30 cellular contexts compared by ENCODE assay signal in genomic region chr6:138685781-138686180, GRCh38.
"Had no signal": no experiment of that assay in that cellular context is flagged by ENCODE, and none has a peak within 500 bp of the region (broad histone marks: within the 10 kb centered on the region; RNA-seq: fewer than 3 reads in every experiment).

No MANE protein-coding gene starts in this region.

- H3K27me3 ChIP-seq: brain microvascular endothelial cell, gastrocnemius medialis, heart right ventricle had no signal

- H3K4me1 ChIP-seq: gastrocnemius medialis, heart right ventricle had no signal

- H3K4me3 ChIP-seq: gastrocnemius medialis, heart right ventricle had no signal

- H3K36me3 ChIP-seq: brain microvascular endothelial cell, gastrocnemius medialis, heart right ventricle, WERI-Rb-1 had no signal

- FAIRE-seq: astrocyte, colon had no signal

- H3K9me3 ChIP-seq: gastrocnemius medialis, heart right ventricle had no signal

- ATAC-seq: activated CD4-positive, CD25-positive, alpha-beta regulatory T cell treated with anti-CD3 and anti-CD28 coated beads, Interleukin-2, amount 50 U/mL, for 24 hours; activated CD8-positive, alpha-beta T cell treated with anti-CD3 and anti-CD28 coated beads for 36 hours; activated T-cell treated with anti-CD3 and anti-CD28 coated beads, Interleukin-2, amount 50 U/mL, for 4 hours; activated T-helper 17 cell treated with anti-CD3 and anti-CD28 coated beads, Interleukin-2, amount 50 U/mL, for 72 hours; effector memory CD8-positive, alpha-beta T cell; gastrocnemius medialis; heart right ventricle; T-helper 17 cell had no signal

- H3K27ac ChIP-seq: brain microvascular endothelial cell, gastrocnemius medialis, heart right ventricle, WERI-Rb-1 had no signal

- DNase-seq: activated B cell treated with CpG ODN at 0.5 μM for 24 hours; activated CD4-positive, alpha-beta T cell treated with anti-CD3 and anti-CD28 coated beads for 48 hours; activated CD4-positive, alpha-beta T cell treated with anti-CD3 and anti-CD28 coated beads, Interleukin-2, amount 50 U/mL, for 1 hour; activated CD4-positive, alpha-beta T cell treated with anti-CD3 and anti-CD28 coated beads, Interleukin-2, amount 50 U/mL, for 48 hours; activated CD8-positive, alpha-beta memory T cell treated with anti-CD3 and anti-CD28 coated beads for 24 hours; activated CD8-positive, alpha-beta T cell treated with anti-CD3 and anti-CD28 coated beads for 36 hours; activated effector memory CD4-positive, alpha-beta T cell treated with Interleukin-2 at 50 U/mL for 16 hours; activated gamma-delta T cell treated with Interleukin-2 at 50 U/mL for 16 hours; activated naive CD4-positive, alpha-beta T cell treated with anti-CD3 and anti-CD28 coated beads, Interleukin-2, amount 50 U/mL, for 16 hours; activated naive CD4-positive, alpha-beta T cell treated with Interleukin-2 at 50 U/mL for 16 hours; activated T-cell treated with anti-CD3 and anti-CD28 coated beads, Interleukin-2, amount 50 U/mL, for 4 hours; amniotic stem cell; anterior cingulate cortex; brain microvascular endothelial cell; caudate nucleus; cortex of kidney; dermis blood vessel endothelial cell; effector CD4-positive, alpha-beta T cell; effector memory CD8-positive, alpha-beta T cell; foreskin fibroblast; gastrocnemius medialis; heart right ventricle; T-helper 1 cell; T-helper 17 cell; T1000; WERI-Rb-1 had no signal
